ENCODE assay signal across 2 cellular contexts in the genomic region with DNA sequence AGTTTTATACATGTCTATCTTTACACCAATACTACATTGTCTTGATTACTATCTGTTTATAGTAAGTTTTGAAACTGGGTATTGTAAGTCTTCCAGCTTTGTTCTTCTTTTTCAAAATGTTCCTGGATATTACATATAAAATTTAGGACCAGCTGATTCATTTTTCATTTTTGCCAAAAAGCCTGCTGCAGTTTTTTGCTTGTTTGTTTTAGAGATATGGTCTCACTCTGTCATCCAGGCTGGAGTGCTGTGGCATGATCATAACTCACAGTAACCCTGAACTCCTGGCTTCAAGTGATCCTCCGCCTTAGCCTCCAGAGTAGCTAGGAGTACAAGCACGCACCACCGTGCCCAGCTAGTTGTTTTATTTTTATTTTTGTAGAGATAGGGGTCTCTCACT.
TF ChIP-seq lines count a peak whose summit lies in the region.

No MANE protein-coding gene starts in this region.

TF ChIP-seq in IMR-90, 13 proteins besides CTCF, POLR2A, EP300 and RAD21:
- no peak for TF ChIP-seq CHD1 (IDR thresholded peaks at IDR 0.05; ENCODE audit: low read depth, low read length)
- TF ChIP-seq MAFK (IDR thresholded peaks at IDR 0.05; ENCODE audit: low read depth, low read length), result no peak
- TF ChIP-seq MXI1 (IDR thresholded peaks at IDR 0.05; ENCODE audit: borderline replicate concordance, low read depth, low read length), result no peak
- TF ChIP-seq, protein P1, sequence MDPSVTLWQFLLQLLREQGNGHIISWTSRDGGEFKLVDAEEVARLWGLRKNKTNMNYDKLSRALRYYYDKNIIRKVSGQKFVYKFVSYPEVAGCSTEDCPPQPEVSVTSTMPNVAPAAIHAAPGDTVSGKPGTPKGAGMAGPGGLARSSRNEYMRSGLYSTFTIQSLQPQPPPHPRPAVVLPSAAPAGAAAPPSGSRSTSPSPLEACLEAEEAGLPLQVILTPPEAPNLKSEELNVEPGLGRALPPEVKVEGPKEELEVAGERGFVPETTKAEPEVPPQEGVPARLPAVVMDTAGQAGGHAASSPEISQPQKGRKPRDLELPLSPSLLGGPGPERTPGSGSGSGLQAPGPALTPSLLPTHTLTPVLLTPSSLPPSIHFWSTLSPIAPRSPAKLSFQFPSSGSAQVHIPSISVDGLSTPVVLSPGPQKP (IDR thresholded peaks at IDR 0.05; ENCODE audit: borderline replicate concordance, low read depth, low read length), result no peak
- no peak for TF ChIP-seq BHLHE40 (IDR thresholded peaks at IDR 0.05; ENCODE audit: low read depth, low read length)
- TF ChIP-seq CEBPB (IDR thresholded peaks at IDR 0.05; ENCODE audit: low read depth, low read length), result no peak
- TF ChIP-seq NFE2L2 (IDR thresholded peaks at IDR 0.05; ENCODE audit: low read depth, low read length), result no peak
- TF ChIP-seq, protein P2, sequence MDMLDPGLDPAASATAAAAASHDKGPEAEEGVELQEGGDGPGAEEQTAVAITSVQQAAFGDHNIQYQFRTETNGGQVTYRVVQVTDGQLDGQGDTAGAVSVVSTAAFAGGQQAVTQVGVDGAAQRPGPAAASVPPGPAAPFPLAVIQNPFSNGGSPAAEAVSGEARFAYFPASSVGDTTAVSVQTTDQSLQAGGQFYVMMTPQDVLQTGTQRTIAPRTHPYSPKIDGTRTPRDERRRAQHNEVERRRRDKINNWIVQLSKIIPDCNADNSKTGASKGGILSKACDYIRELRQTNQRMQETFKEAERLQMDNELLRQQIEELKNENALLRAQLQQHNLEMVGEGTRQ (IDR thresholded peaks at IDR 0.05; ENCODE audit: low read depth, low read length), result no peak
- TF ChIP-seq RCOR1 (IDR thresholded peaks at IDR 0.05; ENCODE audit: insufficient replicate concordance, low read length), result no peak
- TF ChIP-seq FOS (IDR thresholded peaks at IDR 0.05; ENCODE audit: low read depth, low read length), result no peak
- no peak for TF ChIP-seq SMC3 (IDR thresholded peaks at IDR 0.05; ENCODE audit: low read depth, low read length)
- no peak for TF ChIP-seq RFX5 (IDR thresholded peaks at IDR 0.05; ENCODE audit: low read depth, low read length)
- TF ChIP-seq MAZ (IDR thresholded peaks at IDR 0.05; ENCODE audit: borderline replicate concordance, low read depth, low read length), result no peak
TF ChIP-seq in IMR-90: peak in this region for 0.

TF ChIP-seq in K562, 482 proteins besides CTCF, POLR2A, EP300 and RAD21:
- TF ChIP-seq, protein P3, sequence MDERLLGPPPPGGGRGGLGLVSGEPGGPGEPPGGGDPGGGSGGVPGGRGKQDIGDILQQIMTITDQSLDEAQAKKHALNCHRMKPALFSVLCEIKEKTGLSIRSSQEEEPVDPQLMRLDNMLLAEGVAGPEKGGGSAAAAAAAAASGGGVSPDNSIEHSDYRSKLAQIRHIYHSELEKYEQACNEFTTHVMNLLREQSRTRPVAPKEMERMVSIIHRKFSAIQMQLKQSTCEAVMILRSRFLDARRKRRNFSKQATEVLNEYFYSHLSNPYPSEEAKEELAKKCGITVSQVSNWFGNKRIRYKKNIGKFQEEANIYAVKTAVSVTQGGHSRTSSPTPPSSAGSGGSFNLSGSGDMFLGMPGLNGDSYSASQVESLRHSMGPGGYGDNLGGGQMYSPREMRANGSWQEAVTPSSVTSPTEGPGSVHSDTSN (CRISPR knock-in tag; IDR thresholded peaks at IDR 0.05; ENCODE audit: low read depth), result no peak
- TF ChIP-seq, protein P3 (tag; conservative IDR thresholded peaks at IDR 0.05; ENCODE audit: low read depth), result 0 out of 2 replicates have a peak, but pooled peaks have one; percentile 15
- no peak for TF ChIP-seq ZNF77 (CRISPR knock-in tag; IDR thresholded peaks at IDR 0.05)
